In genomic region chr1:42935971-42936308, GRCh38 we compare ENCODE assay signal across 9 cellular contexts. TPM values are rescaled to one million over a fixed set of nuclear protein-coding genes. Genes with fewer than 3 reads are reported as not detected.
DNase-seq lines count a peak whose midpoint lies in the region; ATAC-seq, FAIRE-seq and TF ChIP-seq lines count a peak whose summit lies in the region.
"Had no signal": no experiment of that assay in that cellular context is flagged by ENCODE, and none has a peak within 500 bp of the region (broad histone marks: within the 10 kb centered on the region; RNA-seq: fewer than 3 reads in every experiment).

No MANE protein-coding gene starts in this region.

- no peak overlapping the region for H2AFZ ChIP-seq in HCT116 (ENCODE audit: low read depth, low read length, poor library complexity, severe bottlenecking)

- no peaks in the 10 kb centered on the region for H3K9me3 Mint-ChIP-seq in effector memory CD8-positive, alpha-beta T cell

- POLR2A ChIA-PET in HCT116 (lab: Charles Lee) = interaction anchor here (2.0 kb wide), 1 partner anchor 14 kb away, joined by 5 read pairs; no protein-coding TSS in a partner anchor

- RAD21 ChIA-PET in HCT116 (lab: Charles Lee; ENCODE audit: low non-redundant PET in 1 of 2, low total read pairs in 2 of 2, uncharacterized antibody in 2 of 2, unreplicated experiment in 2 of 2) = interaction anchor here in 1 of 2 experiments (1.2 kb wide), 1 partner anchor 138 kb away, joined by 6 read pairs; no protein-coding TSS in a partner anchor

- peak overlapping the region; percentile 60 for H3K4me2 ChIP-seq in HCT116 (ENCODE audit: low read length)

- BruUV-seq in HCT116 (replicated peaks; lab: Mats Ljungman, UMichigan) = no TSS peak

- 48 to 59% (median 53%) methylated on average over 5 of the region's 5 CpGs for WGBS in ovary, 3 donors

- H3K4me3 Mint-ChIP-seq in effector memory CD8-positive, alpha-beta T cell = peak overlapping the region; percentile 80 to 84

- no peaks in the 10 kb centered on the region for H4K20me1 ChIP-seq in HCT116 (ENCODE audit: insufficient read depth)

- H3K27ac ChIP-seq in HCT116 (ENCODE audit: low read depth, low read length) (peak overlapping the region; percentile 84), Peyer's patch (peak overlapping the region; percentile 7 to 87 (median 66)), skin epidermis (peak overlapping the region in 20 of 21 experiments; percentile 37 to 98 (median 76)), ovary (no peak overlapping the region)

- peaks cover 87 to 89% of the 10 kb centered on the region in 2 donors for H3K4me1 Mint-ChIP-seq in effector memory CD8-positive, alpha-beta T cell (ENCODE audit: low read depth in 2 of 2)

- no peaks in the 10 kb centered on the region for H3K9me2 ChIP-seq in HCT116 (ENCODE audit: insufficient read depth)

- H3K4me3 ChIP-seq in HCT116 (replicated peaks in 1 of 2; ENCODE audit: low read depth in 1 of 2, low read length in 2 of 2) (peak overlapping the region in 1 of 2 experiments; percentile 26; a peak in 1 of 4 replicates), Peyer's patch (no peak overlapping the region), skin epidermis (no peak overlapping the region), ovary (no peak overlapping the region)

- TF ChIP-seq RAD21 in HCT116 (IDR thresholded peaks at IDR 0.05; ENCODE audit: low read depth) = no peak

- no peak for TF ChIP-seq EP300 in ovary (IDR thresholded peaks at IDR 0.05)

- intact Hi-C loops in HCT116 (cut with micrococcal nuclease) = no loop called here
- intact Hi-C loops in ovary (cut with DNase I) = no loop called here

- TF ChIP-seq CTCF in HCT116 (IDR thresholded peaks at IDR 0.05 in 2 of 3, conservative IDR thresholded peaks at IDR 0.05 in 1 of 3; ENCODE audit: borderline replicate concordance in 1 of 3, insufficient read depth in 1 of 3, low read depth in 2 of 3, low read length in 2 of 3) = no peak
- no peak for TF ChIP-seq CTCF in Peyer's patch (IDR thresholded peaks at IDR 0.05)
- TF ChIP-seq CTCF in ovary (IDR thresholded peaks at IDR 0.05) = no peak

- no peak for ATAC-seq in HCT116
- ATAC-seq in effector memory CD8-positive, alpha-beta T cell (replicated peaks) = no peak
- ATAC-seq in GM21786 (IDR thresholded peaks at IDR 0.05; ENCODE audit: unreplicated experiment) = no peak

- peaks cover 94% of the 10 kb centered on the region for H3K36me3 Mint-ChIP-seq in effector memory CD8-positive, alpha-beta T cell (ENCODE audit: insufficient read depth)

- no peaks in the 10 kb centered on the region for H3K27me3 Mint-ChIP-seq in effector memory CD8-positive, alpha-beta T cell

- H3K9me3 ChIP-seq in HCT116 (ENCODE audit: control insufficient read depth in 1 of 2, insufficient read depth in 1 of 2, low read depth in 1 of 2, low read length in 2 of 2) (no peaks in the 10 kb centered on the region), Peyer's patch (no peaks in the 10 kb centered on the region), ovary (no peaks in the 10 kb centered on the region)

- no peak for TF ChIP-seq POLR2A in HCT116 (IDR thresholded peaks at IDR 0.05; ENCODE audit: borderline replicate concordance, extremely low read depth, insufficient read depth, insufficient read length)
- no peak for TF ChIP-seq POLR2A in Peyer's patch (IDR thresholded peaks at IDR 0.05)
- no peak for TF ChIP-seq POLR2A in ovary (IDR thresholded peaks at IDR 0.05)
- TF ChIP-seq POLR2A in H54 (IDR thresholded peaks at IDR 0.05; ENCODE audit: low read depth, low read length) = no peak

- H3K4me1 ChIP-seq in HCT116 (ENCODE audit: control insufficient read depth in 1 of 2, insufficient read depth in 2 of 2, low read length in 2 of 2) (peaks cover 91 to 100% of the 10 kb centered on the region in 2 experiments), Peyer's patch (peaks cover 0 to 68% (median 66%) of the 10 kb centered on the region in 4 donors), ovary (ENCODE audit: insufficient read depth) (peaks cover 13% of the 10 kb centered on the region)

- CTCF ChIA-PET in HCT116 (lab: Charles Lee) = interaction anchor here (1.6 to 3.9 kb wide), 3 partner anchors 10 to 138 kb away, joined by 4 to 21 read pairs (median 6); no protein-coding TSS in a partner anchor

- peak overlapping the region; percentile 91 to 97 for H3K27ac Mint-ChIP-seq in effector memory CD8-positive, alpha-beta T cell

- DNase-seq in HCT116 (ENCODE audit: low read depth, low spot score) = no peak
- DNase-seq in Peyer's patch = no peak
- no peak for DNase-seq in effector memory CD8-positive, alpha-beta T cell
- no peak for DNase-seq in ovary
- DNase-seq in H54 (ENCODE audit: insufficient read length, low spot score) = no peak
- DNase-seq: caudate nucleus, NCI-H1048 had no signal

- H3K9ac ChIP-seq in HCT116 (ENCODE audit: low read length) = peak overlapping the region; percentile 52

- FAIRE-seq in H54 (lab: Jason Lieb, UNC) = no peak

- H3K27me3 ChIP-seq in HCT116 (ENCODE audit: insufficient read depth, low read length) (no peaks in the 10 kb centered on the region), Peyer's patch (no peaks in the 10 kb centered on the region), ovary (no peaks in the 10 kb centered on the region)

- H3K79me2 ChIP-seq in HCT116 (ENCODE audit: insufficient read depth, low read length) = peaks cover 100% of the 10 kb centered on the region

- H3K36me3 ChIP-seq in HCT116 (ENCODE audit: control insufficient read depth in 1 of 2, insufficient read depth in 2 of 2, low read length in 2 of 2) (peaks cover 5 to 27% of the 10 kb centered on the region in 2 experiments; a peak in 2 of 4 replicates), Peyer's patch (no peaks in the 10 kb centered on the region), ovary (no peaks in the 10 kb centered on the region)

TF ChIP-seq in HCT116, 20 proteins besides CTCF, POLR2A, EP300 and RAD21:
- no peak for TF ChIP-seq FOSL1 (IDR thresholded peaks at IDR 0.05; ENCODE audit: low read depth)
- no peak for TF ChIP-seq ZBTB33 (IDR thresholded peaks at IDR 0.05; ENCODE audit: extremely low read depth, insufficient replicate concordance, low read length)
- no peak for TF ChIP-seq POLR2AphosphoS5 (IDR thresholded peaks at IDR 0.05; ENCODE audit: low read depth, low read length)
- TF ChIP-seq TCF7L2 (IDR thresholded peaks at IDR 0.05; ENCODE audit: borderline replicate concordance, extremely low read depth, insufficient read depth, insufficient read length) = no peak
- TF ChIP-seq CBX3 (IDR thresholded peaks at IDR 0.05; ENCODE audit: low read depth) = no peak
- TF ChIP-seq SIN3A (IDR thresholded peaks at IDR 0.05; ENCODE audit: low read depth) = no peak
- TF ChIP-seq ZFX (IDR thresholded peaks at IDR 0.05) = no peak

RNA-seq across cellular contexts. Expression of gene SLC2A1, which starts 22.7 kb away (rescaled TPM):
- total RNA-seq in HCT116 (2021; ENCODE audit: unreplicated experiment) (248 TPM), Peyer's patch (10 to 100 TPM; 15.7 to 35.7 (median 32.3) TPM), ovary (10 to 100 TPM; 10.3 to 65.4 (median 26.0) TPM)
- polyA plus RNA-seq in HCT116 (2012) = 419 and 518 TPM in 2 replicates
- 10 to 100 TPM; 11.4 to 11.7 TPM for polyA plus RNA-seq in ovary

Comparison
In these comparisons a context has a peak if more than half of its experiments do, and no peak if none do; other contexts are left out.
1. H3K27ac ChIP-seq: peak in HCT116 (single experiment), Peyer's patch (4 of 4) and skin epidermis (20 of 21); none in ovary (0 of 2).